27 cellular contexts compared by ENCODE assay signal in the genomic region with DNA sequence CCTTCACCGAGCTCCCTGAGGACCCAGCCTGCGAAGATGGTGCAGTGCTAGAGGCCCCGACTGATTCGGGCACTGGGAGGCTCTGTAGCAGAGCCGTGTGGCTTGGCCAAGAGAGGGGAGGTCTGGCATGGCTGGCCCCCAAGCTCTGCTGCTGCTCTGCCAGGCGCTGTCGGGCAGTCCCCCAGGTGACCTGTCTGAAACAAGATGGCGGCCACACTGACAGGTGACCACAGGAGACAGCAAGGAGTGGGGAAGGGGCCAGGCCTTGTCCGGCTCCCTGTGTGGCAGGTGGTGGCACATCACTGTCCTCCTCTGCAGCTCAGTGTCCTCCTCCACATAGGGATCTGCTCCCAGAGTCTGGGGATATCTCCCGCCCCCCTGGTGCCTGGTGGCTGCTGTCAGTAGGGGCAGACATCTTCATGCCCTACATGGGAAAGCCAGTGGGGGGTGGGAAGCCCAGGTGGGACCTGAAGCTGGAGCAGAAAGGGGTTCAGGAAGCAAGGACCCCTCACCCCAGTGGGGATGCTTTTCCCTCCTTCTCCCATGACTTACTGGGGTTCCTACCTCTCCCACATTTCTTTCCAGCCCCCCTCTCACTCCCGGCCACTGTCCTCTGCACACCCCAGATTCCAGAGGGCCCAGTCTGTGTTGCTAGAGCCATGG. TPM values are rescaled to one million over a fixed set of nuclear protein-coding genes. Genes with fewer than 3 reads are reported as not detected.
"Had no signal": no experiment of that assay in that cellular context is flagged by ENCODE, and none has a peak within 500 bp of the region (broad histone marks: within the 10 kb centered on the region; RNA-seq: fewer than 3 reads in every experiment).

No MANE protein-coding gene starts in this region.

- H3K36me3 ChIP-seq: neural progenitor cell, ovary, right lobe of liver, tibial artery had no signal

- H3K4me1 ChIP-seq: psoas muscle, right lobe of liver, testis had no signal

- H3K9ac ChIP-seq: neural progenitor cell had no signal

- FAIRE-seq: frontal cortex, keratinocyte, small intestine had no signal

- H3K27me3 ChIP-seq: ovary, right lobe of liver, testis had no signal

- H3K4me3 ChIP-seq: neural progenitor cell, ovary, psoas muscle, right lobe of liver, testis, tibial artery had no signal

- H3K9me3 ChIP-seq: psoas muscle, right lobe of liver, testis, tibial artery had no signal

- ATAC-seq: effector memory CD8-positive, alpha-beta T cell; left lobe of liver; naive thymus-derived CD4-positive, alpha-beta T cell; psoas muscle; right lobe of liver had no signal

- H3K27ac ChIP-seq: neural progenitor cell, ovary, psoas muscle, right lobe of liver, testis, tibial artery had no signal

- DNase-seq: cortex of kidney; effector memory CD8-positive, alpha-beta T cell; hypothalamus; mammary epithelial cell; mesendoderm; midbrain; naive thymus-derived CD4-positive, alpha-beta T cell; nucleus accumbens; ovary; small intestine; stimulated activated CD4-positive, alpha-beta T cell treated with anti-CD3 and anti-CD28 coated beads, Interleukin-12 subunit alpha, Interleukin-12 subunit beta, amount 100 ng/mL, for 4 hours; stimulated activated CD4-positive, alpha-beta T cell treated with anti-CD3 and anti-CD28 coated beads, Interleukin-1b, Interleukin-23, amount 100 ng/mL, for 48 hours; stimulated activated CD4-positive, alpha-beta T cell treated with anti-CD3 and anti-CD28 coated beads, Interleukin-4, amount 100 ng/mL, for 1 hour; stimulated activated CD8-positive, alpha-beta memory T cell treated with anti-CD3 and anti-CD28 coated beads, Interleukin-4, amount 100 ng/mL, for 48 hours; stimulated activated naive CD4-positive, alpha-beta T cell treated with Interleukin-2 at 50 U/mL for 16 hours; substantia nigra; testis; tibial artery had no signal

RNA-seq across cellular contexts. Expression of a gene that starts 40.1 kb away (rescaled TPM):
- total RNA-seq: dermis microvascular lymphatic vessel endothelial cell, fibroblast of villous mesenchyme, renal cortical epithelial cell had no signal
- polyA plus RNA-seq: keratinocyte, mammary epithelial cell had no signal
